ENCODE assay signal across 8 cellular contexts in genomic region chr1:160954158-160955104, GRCh38. TPM values are rescaled to one million over a fixed set of nuclear protein-coding genes. Genes with fewer than 3 reads are reported as not detected.
DNase-seq lines count a peak whose midpoint lies in the region; ATAC-seq and TF ChIP-seq lines count a peak whose summit lies in the region.

TSS of gene ITLN2 (minus strand) at chr1:160954809. CDS start at chr1:160954741, 68 bp downstream.

- no peaks in the 10 kb centered on the region for H3K36me3 Mint-ChIP-seq in natural killer cell treated with Interleukin-12 subunit alpha and Interleukin-12 subunit beta and Interleukin-15 and Interleukin-18, amount 100 ng/mL, for 72 hours

- ATAC-seq in natural killer cell treated with Interleukin-12 subunit alpha and Interleukin-12 subunit beta and Interleukin-15 and Interleukin-18, amount 100 ng/mL, for 72 hours, result peak; percentile 74 to 76
- ATAC-seq in GM21717 (IDR thresholded peaks at IDR 0.05; ENCODE audit: unreplicated experiment) (no peak), GM19395 (IDR thresholded peaks at IDR 0.05; ENCODE audit: unreplicated experiment) (no peak)

- peaks cover 10 to 12% of the 10 kb centered on the region in 2 donors for H3K4me1 Mint-ChIP-seq in natural killer cell treated with Interleukin-12 subunit alpha and Interleukin-12 subunit beta and Interleukin-15 and Interleukin-18, amount 100 ng/mL, for 72 hours (ENCODE audit: low read depth in 2 of 2)

- in situ Hi-C loops in GM13977 (cut with MboI; ENCODE audit: low pct_unique_long_range_greater_than_20kb, low sequenced_read_pairs, unreplicated experiment), result loop anchor here (5.0 to 25.0 kb wide), 2 partner anchors 112 to 542 kb away; partner anchors contain the start of gene VANGL2

- H3K9me3 Mint-ChIP-seq in natural killer cell treated with Interleukin-12 subunit alpha and Interleukin-12 subunit beta and Interleukin-15 and Interleukin-18, amount 100 ng/mL, for 72 hours, result no peaks in the 10 kb centered on the region

- no peak within 1 kb of the TSS for H3K4me3 ChIP-seq in LNCaP clone FGC (ENCODE audit: low read depth, low read length)

- peak within 1 kb of the TSS in 1 of 2 donors; percentile 4 for H3K27ac Mint-ChIP-seq in natural killer cell treated with Interleukin-12 subunit alpha and Interleukin-12 subunit beta and Interleukin-15 and Interleukin-18, amount 100 ng/mL, for 72 hours

- no peaks in the 10 kb centered on the region for H3K27me3 Mint-ChIP-seq in natural killer cell treated with Interleukin-12 subunit alpha and Interleukin-12 subunit beta and Interleukin-15 and Interleukin-18, amount 100 ng/mL, for 72 hours

- TF ChIP-seq CTCF in GM13977 (IDR thresholded peaks at IDR 0.05; ENCODE audit: extremely low read depth, insufficient read depth, missing control alignments) (peak; percentile 81), LNCaP clone FGC (IDR thresholded peaks at IDR 0.05; ENCODE audit: control insufficient read depth, extremely low read depth, insufficient read depth) (peak; percentile 82)

- DNase-seq in AG08396 (ENCODE audit: low spot score) (peak; percentile 52), GM13977 (ENCODE audit: low spot score) (peak; percentile 70), LNCaP clone FGC (ENCODE audit: low read depth) (no peak)
- peak; percentile 10 for DNase-seq in activated CD4-positive, CD25-positive, alpha-beta regulatory T cell treated with anti-CD3 and anti-CD28 coated beads, Interleukin-2, amount 50 U/mL, for 16 hours (ENCODE audit: low read depth, low spot score)
- DNase-seq in effector CD4-positive, alpha-beta T cell, result peak; percentile 8
- no peak for DNase-seq in natural killer cell treated with Interleukin-12 subunit alpha and Interleukin-12 subunit beta and Interleukin-15 and Interleukin-18, amount 100 ng/mL, for 72 hours (ENCODE audit: low spot score)

- H3K4me3 Mint-ChIP-seq in natural killer cell treated with Interleukin-12 subunit alpha and Interleukin-12 subunit beta and Interleukin-15 and Interleukin-18, amount 100 ng/mL, for 72 hours, result no peak within 1 kb of the TSS

RNA-seq across cellular contexts. Expression of gene ITLN2, which starts in this region (rescaled TPM):
- total RNA-seq in natural killer cell treated with Interleukin-12 subunit alpha and Interleukin-12 subunit beta and Interleukin-15 and Interleukin-18, amount 100 ng/mL, for 72 hours, result not detected

Comparison
In these comparisons a context has a peak if more than half of its experiments do, and no peak if none do; other contexts are left out.
1. Peak in ATAC-seq in natural killer cell treated with Interleukin-12 subunit alpha and Interleukin-12 subunit beta and Interleukin-15 and Interleukin-18, amount 100 ng/mL, for 72 hours; RNA of the gene not detected or under 1 TPM.
2. DNase-seq: peak in AG08396 (single experiment), GM13977 (single experiment), activated CD4-positive, CD25-positive, alpha-beta regulatory T cell treated with anti-CD3 and anti-CD28 coated beads, Interleukin-2, amount 50 U/mL, for 16 hours (single experiment) and effector CD4-positive, alpha-beta T cell (single experiment); none in LNCaP clone FGC (single experiment) and natural killer cell treated with Interleukin-12 subunit alpha and Interleukin-12 subunit beta and Interleukin-15 and Interleukin-18, amount 100 ng/mL, for 72 hours (single experiment).